In the genomic region with DNA sequence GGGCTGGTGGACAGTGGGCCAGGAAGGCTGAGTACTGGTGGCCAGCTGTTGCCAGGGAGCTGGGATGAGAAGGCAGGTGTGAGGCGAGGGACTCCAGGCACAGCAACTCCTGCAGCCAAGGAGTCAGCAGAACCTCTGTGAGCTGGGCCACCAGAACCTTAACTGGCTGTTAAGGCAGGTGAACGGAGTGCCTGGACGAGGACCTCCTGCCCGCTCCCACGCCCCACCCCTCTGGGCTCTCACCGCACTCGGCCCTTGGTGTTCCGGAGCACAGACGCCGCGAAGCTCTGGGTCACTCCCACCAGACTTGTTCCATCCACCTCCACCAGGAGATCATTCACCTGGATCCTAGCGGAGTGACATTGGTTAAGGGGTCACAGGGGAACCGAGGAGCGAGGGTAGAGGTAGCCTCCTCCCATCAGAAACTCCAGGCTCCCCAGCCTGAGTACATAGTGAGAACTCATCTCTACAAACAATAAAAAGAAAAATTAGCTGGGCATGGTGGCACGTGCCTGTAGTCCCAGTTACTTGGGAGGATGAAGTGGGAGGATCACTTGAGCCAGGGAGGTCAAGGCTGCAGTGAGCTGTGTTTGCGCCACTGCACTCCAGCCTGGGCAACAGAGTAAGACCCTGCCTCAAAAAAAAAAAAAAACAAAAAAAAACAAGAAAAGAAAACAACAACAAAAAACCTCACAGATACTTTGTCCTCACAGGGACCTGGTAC, we compare ENCODE assay signal across 1 cellular context.
TF ChIP-seq lines count a peak whose summit lies in the region.

No MANE protein-coding gene starts in this region.

TF ChIP-seq in H1, 55 proteins besides CTCF, POLR2A, EP300 and RAD21:
- TF ChIP-seq CHD1 (IDR thresholded peaks at IDR 0.05; ENCODE audit: low read depth, low read length): no peak
- TF ChIP-seq CEBPB (IDR thresholded peaks at IDR 0.05; ENCODE audit: low read depth, low read length): no peak
- no peak for TF ChIP-seq SIN3A (conservative IDR thresholded peaks at IDR 0.05 in 1 of 2, IDR thresholded peaks at IDR 0.05 in 1 of 2; ENCODE audit: low read depth in 1 of 2, low read length in 2 of 2)
- TF ChIP-seq ATF2 (IDR thresholded peaks at IDR 0.05; ENCODE audit: low read length): no peak
TF ChIP-seq in H1: peak in this region for 0.
